1 cellular context compared by ENCODE assay signal in genomic region chr1:228359613-228360532, GRCh38.
TF ChIP-seq lines count a peak whose summit lies in the region.

No MANE protein-coding gene starts in this region.

TF ChIP-seq in K562, 482 proteins besides CTCF, POLR2A, EP300 and RAD21:
- TF ChIP-seq HDAC2 (IDR thresholded peaks at IDR 0.05) (no peak), REST (CRISPR knock-in tag; IDR thresholded peaks at IDR 0.05; ENCODE audit: low read depth) (0 out of 2 replicates have a peak, but pooled peaks have one; percentile 41), CREB5 (CRISPR knock-in tag; IDR thresholded peaks at IDR 0.05) (no peak), RFX5 (IDR thresholded peaks at IDR 0.05; ENCODE audit: low read depth, low read length) (no peak), TARDBP (IDR thresholded peaks at IDR 0.05) (no peak), ESRRB (CRISPR knock-in tag; IDR thresholded peaks at IDR 0.05; ENCODE audit: borderline replicate concordance) (0 out of 2 replicates have a peak, but pooled peaks have one; percentile 31), ZNF583 (CRISPR knock-in tag; IDR thresholded peaks at IDR 0.05) (0 out of 2 replicates have a peak, but pooled peaks have one; percentile 19), FOXK1 (CRISPR knock-in tag; IDR thresholded peaks at IDR 0.05; ENCODE audit: borderline replicate concordance) (no peak), CBX5 (IDR thresholded peaks at IDR 0.05; ENCODE audit: borderline replicate concordance, low read depth) (no peak), SIRT6 (IDR thresholded peaks at IDR 0.05; ENCODE audit: low read depth, low read length) (no peak), POLR2G (IDR thresholded peaks at IDR 0.05; ENCODE audit: low read depth, low read length) (peak; percentile 61), SOX6 (IDR thresholded peaks at IDR 0.05) (no peak), TGIF2 (CRISPR knock-in tag; IDR thresholded peaks at IDR 0.05) (no peak), XRCC5 (IDR thresholded peaks at IDR 0.05; ENCODE audit: low read depth, low read length) (no peak)
TF ChIP-seq in K562: peak in this region for 4.
